8 cellular contexts compared by ENCODE assay signal in genomic region chr11:45354976-45355705, GRCh38.
DNase-seq lines count a peak whose midpoint lies in the region; ATAC-seq, FAIRE-seq and TF ChIP-seq lines count a peak whose summit lies in the region.

No MANE protein-coding gene starts in this region.

- peak; percentile 93 for ATAC-seq in HG03469 (IDR thresholded peaks at IDR 0.05; ENCODE audit: unreplicated experiment)

- H3K36me3 ChIP-seq in NT2/D1 (ENCODE audit: insufficient read depth, insufficient read length, low read length) = no peaks in the 10 kb centered on the region
- H3K36me3 ChIP-seq in subcutaneous abdominal adipose tissue (ENCODE audit: control insufficient read depth in 5 of 5, insufficient read depth in 5 of 5, low read length in 5 of 5) = no peaks in the 10 kb centered on the region

- H3K9ac ChIP-seq in NT2/D1 (ENCODE audit: insufficient read length, low read depth) (peak overlapping the region; percentile 72), subcutaneous abdominal adipose tissue (ENCODE audit: low read length in 5 of 5) (peak overlapping the region in 2 of 5 donors; percentile 25 to 35)

- FAIRE-seq in GM19239 (lab: Jason Lieb, UNC) = peak; percentile 95

- H3K4me3 ChIP-seq in AG04449 (ENCODE audit: low read depth, low read length) (peak overlapping the region; percentile 55), NT2/D1 (ENCODE audit: insufficient read length, low read depth) (peak overlapping the region; percentile 70), subcutaneous abdominal adipose tissue (ENCODE audit: low read depth in 1 of 5, low read length in 5 of 5) (peak overlapping the region; percentile 63 to 83 (median 71))

- peaks cover 2% of the 10 kb centered on the region for H3K4me1 ChIP-seq in NT2/D1 (ENCODE audit: insufficient read depth, insufficient read length)
- H3K4me1 ChIP-seq in subcutaneous abdominal adipose tissue (ENCODE audit: control insufficient read depth in 5 of 5, insufficient read depth in 5 of 5, low read length in 5 of 5) = peaks cover 0 to 13% (median 10%) of the 10 kb centered on the region in 5 donors

- H3K9me3 ChIP-seq in NT2/D1 (ENCODE audit: insufficient read depth, low read length) (no peaks in the 10 kb centered on the region), subcutaneous abdominal adipose tissue (ENCODE audit: control insufficient read depth in 5 of 5, low read length in 5 of 5) (peaks cover 0 to 2% (median 0%) of the 10 kb centered on the region in 5 donors)

- CTCF ChIA-PET in AG04449 (lab: Yijun Ruan, JAX) = interaction anchor here (1.1 kb wide), 1 partner anchor 16 kb away, joined by 3 read pairs; no protein-coding TSS in a partner anchor

- H3K27me3 ChIP-seq in NT2/D1 (ENCODE audit: insufficient read depth, insufficient read length) (no peaks in the 10 kb centered on the region), subcutaneous abdominal adipose tissue (ENCODE audit: control insufficient read depth in 5 of 5, insufficient read depth in 4 of 5, low read length in 5 of 5) (peaks cover 0 to 13% (median 7%) of the 10 kb centered on the region in 5 donors)

- POLR2A ChIA-PET in AG04449 (lab: Yijun Ruan, JAX) = no interaction called here

- no peak for TF ChIP-seq CTCF in AG04449 (IDR thresholded peaks at IDR 0.05; ENCODE audit: insufficient read depth, low read length, missing control alignments)

- H3K27ac ChIP-seq in subcutaneous abdominal adipose tissue (ENCODE audit: low read depth, low read length) = peak overlapping the region; percentile 19

- DNase-seq in AG04449 (ENCODE audit: low read depth, low spot score) (no peak), GM19239 (ENCODE audit: insufficient read length, low spot score) (peak; percentile 60), NT2/D1 (ENCODE audit: low read depth, low spot score) (peak; percentile 92), germinal center (ENCODE audit: low spot score) (peak; percentile 83), occipital lobe (lab: John Stamatoyannopoulos, UW) (peak; percentile 60)
- peak; percentile 63 to 88 (median 76) for DNase-seq in activated naive CD4-positive, alpha-beta T cell (lab: John Stamatoyannopoulos, UW)
